In genomic region chr17:41528959-41529353, GRCh38 we compare ENCODE assay signal across 1 cellular context.
TF ChIP-seq lines count a peak whose summit lies in the region.

No MANE protein-coding gene starts in this region.

TF ChIP-seq in SK-N-SH treated with all-trans-retinoic acid at 6 μM for 48 hours, 23 proteins besides CTCF, POLR2A, EP300 and RAD21 (continued from another document):
- TF ChIP-seq CSRNP3 (CRISPR knock-in tag; IDR thresholded peaks at IDR 0.05) (no peak), ZNF565 (CRISPR knock-in tag; conservative IDR thresholded peaks at IDR 0.05; ENCODE audit: low read depth) (no peak), PATZ1 (CRISPR knock-in tag; IDR thresholded peaks at IDR 0.05; ENCODE audit: borderline replicate concordance) (no peak), BACH2 (CRISPR knock-in tag; IDR thresholded peaks at IDR 0.05; ENCODE audit: borderline replicate concordance) (no peak), ZNF70 (CRISPR knock-in tag; IDR thresholded peaks at IDR 0.05) (no peak), GLIS3 (CRISPR knock-in tag; IDR thresholded peaks at IDR 0.05) (no peak), POU6F1 (CRISPR knock-in tag; IDR thresholded peaks at IDR 0.05; ENCODE audit: borderline replicate concordance, low read depth) (no peak), SNAI2 (CRISPR knock-in tag; IDR thresholded peaks at IDR 0.05) (no peak), TOX (CRISPR knock-in tag; IDR thresholded peaks at IDR 0.05; ENCODE audit: borderline replicate concordance) (no peak), ESRRG (CRISPR knock-in tag; IDR thresholded peaks at IDR 0.05) (no peak), RARB (CRISPR knock-in tag; IDR thresholded peaks at IDR 0.05) (no peak)
